22 cellular contexts compared by ENCODE assay signal in genomic region chr22:44461614-44462013, GRCh38.
"Had no signal": no experiment of that assay in that cellular context is flagged by ENCODE, and none has a peak within 500 bp of the region (broad histone marks: within the 10 kb centered on the region; RNA-seq: fewer than 3 reads in every experiment).

No MANE protein-coding gene starts in this region.

- H3K4me3 ChIP-seq: MG63, SJSA1, SK-N-MC had no signal

- H3K9me3 ChIP-seq: MG63, SJSA1 had no signal

- DNase-seq: Karpas-422, KBM-7, MG63, NCI-H1092, NCI-H1105 treated with DMSO at 0.1 percent for 48 hours, NCI-H1417 treated with DMSO at 0.1 percent for 48 hours, NCI-H187, NCI-H2029, NCI-H2081 treated with DMSO at 0.1 percent for 48 hours, NCI-H2171, NCI-H226, NCI-H446, NCI-H510A, NCI-H524 treated with DMSO at 0.1 percent for 48 hours, NCI-H69, NCI-H774, Right ventricle myocardium superior, RPMI8226, SIG-M5 had no signal

- H3K4me1 ChIP-seq: SJSA1 had no signal

- H3K27ac ChIP-seq: HL-60, SJSA1, SK-N-MC had no signal

- H3K36me3 ChIP-seq: MG63, SJSA1 had no signal

- H3K27me3 ChIP-seq: MG63, SJSA1 had no signal
